In genomic region chr14:50830044-50830931, GRCh38 we compare ENCODE assay signal across 7 cellular contexts. TPM values are rescaled to one million over a fixed set of nuclear protein-coding genes. Genes with fewer than 3 reads are reported as not detected.
A peak's percentile ranks its signal among the peaks of the same experiment; 100 is the strongest.
DNase-seq lines count a peak whose midpoint lies in the region; ATAC-seq and TF ChIP-seq lines count a peak whose summit lies in the region.

No MANE protein-coding gene starts in this region.

- ATAC-seq in GM18511 (IDR thresholded peaks at IDR 0.05; ENCODE audit: unreplicated experiment) (peak; percentile 57), HG02885 (IDR thresholded peaks at IDR 0.05; ENCODE audit: poor library complexity, unreplicated experiment) (peak; percentile 51), lung (ENCODE audit: insufficient read depth, low FRiP score) (peak; percentile 51)

- H3K36me3 ChIP-seq in duodenal mucosa (ENCODE audit: control insufficient read depth in 1 of 2, insufficient read depth in 2 of 2, low read length in 2 of 2) (no peaks in the 10 kb centered on the region), lung (ENCODE audit: control insufficient read depth in 2 of 2, insufficient read depth in 2 of 2, low read length in 2 of 2) (no peaks in the 10 kb centered on the region)

- H3K4me1 ChIP-seq in duodenal mucosa (ENCODE audit: control insufficient read depth in 1 of 2, insufficient read depth in 2 of 2, low read length in 2 of 2): peaks cover 18 to 19% of the 10 kb centered on the region in 2 donors
- peaks cover 0 to 8% of the 10 kb centered on the region in 2 donors for H3K4me1 ChIP-seq in lung (ENCODE audit: control insufficient read depth in 2 of 2, insufficient read depth in 2 of 2, low read length in 2 of 2)

- H3K9ac ChIP-seq in duodenal mucosa (ENCODE audit: low read depth in 1 of 2, low read length in 2 of 2): peak overlapping the region; percentile 7 to 63

- WGBS in lung, 2 donors: 0 to 1% methylated on average over 70 to 93 of the region's 93 CpGs

- H3K4me3 ChIP-seq in duodenal mucosa (ENCODE audit: low read depth in 1 of 2, low read length in 2 of 2): peak overlapping the region; percentile 73 to 82
- peak overlapping the region; percentile 91 for H3K4me3 ChIP-seq in lung

- peak; percentile 77 for DNase-seq in NCI-H2107 treated with DMSO at 0.1 percent for 48 hours (lab: John Stamatoyannopoulos, UW; ENCODE audit: unreplicated experiment)
- DNase-seq in activated CD4-positive, alpha-beta T cell treated with anti-CD3 and anti-CD28 coated beads, Interleukin-2, amount 50 U/mL, for 1 hour: peak; percentile 54
- peak; percentile 47 for DNase-seq in lung (ENCODE audit: low spot score)
- DNase-seq in stimulated activated CD4-positive, alpha-beta T cell treated with anti-CD3 and anti-CD28 coated beads, TNF-alpha, amount 100 ng/mL, for 48 hours (ENCODE audit: low read depth in 3 of 3): peak in 2 of 3 donors; percentile 32 to 56

- H3K27ac ChIP-seq in duodenal mucosa (ENCODE audit: low read depth, low read length) (peak overlapping the region; percentile 60), lung (ENCODE audit: low read depth in 1 of 2, low read length in 1 of 2) (peak overlapping the region; percentile 91 to 94)

- peaks cover 4 to 5% of the 10 kb centered on the region in 2 donors for H3K27me3 ChIP-seq in duodenal mucosa (ENCODE audit: control insufficient read depth in 1 of 2, insufficient read depth in 2 of 2, low read length in 2 of 2)
- no peaks in the 10 kb centered on the region for H3K27me3 ChIP-seq in lung (ENCODE audit: control insufficient read depth, insufficient read depth)

- H3K9me3 ChIP-seq in duodenal mucosa (ENCODE audit: control insufficient read depth in 1 of 2, low read length in 2 of 2): no peaks in the 10 kb centered on the region
- no peaks in the 10 kb centered on the region for H3K9me3 ChIP-seq in lung (ENCODE audit: control insufficient read depth in 2 of 2, insufficient read depth in 1 of 2, low read length in 1 of 2)

- no peak for TF ChIP-seq CTCF in lung (IDR thresholded peaks at IDR 0.05; ENCODE audit: control extremely low read depth, extremely low read depth)

RNA-seq across cellular contexts. Expression of gene NIN, which starts 0.7 kb away (rescaled TPM):
- 10 to 100 TPM; 36.0 to 38.6 TPM for total RNA-seq in lung
- 10 to 100 TPM in 1 of 2 donors, 1 to 10 TPM in 1; 5.2 to 12.4 TPM for polyA plus RNA-seq in lung

RNA-seq across cellular contexts. Expression of gene ABHD12B, which starts 41.6 kb away (rescaled TPM):
- under 1 TPM in 1 of 2 donors, not detected in 1; 0.95 TPM for total RNA-seq in lung
- polyA plus RNA-seq in lung: 1 to 10 TPM in 1 of 2 donors, under 1 TPM in 1; 0.56 to 1.0 TPM

Comparison
In these comparisons a context has a peak if more than half of its experiments do, and no peak if none do; other contexts are left out.
1. Peak in every context shown above with its lines: DNase-seq, ATAC-seq, H3K4me3 ChIP-seq and H3K27ac ChIP-seq.